Comparison of ENCODE assay signal across 26 cellular contexts in the genomic region with DNA sequence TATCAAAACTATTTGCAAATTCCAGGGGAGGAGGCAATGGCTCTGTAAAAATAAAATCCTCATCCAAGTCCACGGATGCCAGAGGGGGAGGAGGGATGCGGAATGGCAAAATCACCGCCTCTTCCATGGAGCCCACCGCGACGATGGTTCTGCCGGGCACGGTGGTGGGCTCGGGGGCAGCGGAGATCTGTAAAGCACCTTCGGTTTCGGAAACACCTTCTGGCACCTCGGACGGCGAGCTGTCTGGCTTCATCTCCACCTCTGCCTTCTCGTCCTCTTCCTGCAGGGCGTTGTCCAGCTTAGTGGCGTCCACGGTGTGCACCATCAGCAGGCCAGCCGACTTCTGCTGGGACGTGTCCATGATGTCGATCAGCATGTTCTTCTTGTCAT.
DNase-seq lines count a peak whose midpoint lies in the region; ATAC-seq and TF ChIP-seq lines count a peak whose summit lies in the region.
"Had no signal": no experiment of that assay in that cellular context is flagged by ENCODE, and none has a peak within 500 bp of the region (broad histone marks: within the 10 kb centered on the region; RNA-seq: fewer than 3 reads in every experiment).

No MANE protein-coding gene starts in this region.

- peaks cover 10% of the 10 kb centered on the region for H3K4me1 Mint-ChIP-seq in endodermal cell
- H3K4me1 Mint-ChIP-seq in neural progenitor cell: peaks cover 26% of the 10 kb centered on the region
- H3K4me1 Mint-ChIP-seq: CD4-positive, CD25-positive, alpha-beta regulatory T cell; CD8-positive, alpha-beta memory T cell had no signal

- intact Hi-C loops in Right ventricle myocardium superior (cut with DNase I): no loop called here
- intact Hi-C loops in right cardiac atrium (cut with DNase I): no loop called here
- intact Hi-C loops in PC-3 (cut with micrococcal nuclease): no loop called here
- intact Hi-C loops in psoas muscle (cut with DNase I): no loop called here

- H3K27me3 Mint-ChIP-seq in endodermal cell (ENCODE audit: insufficient read depth) (no peaks in the 10 kb centered on the region), neural progenitor cell (ENCODE audit: insufficient read depth, low read depth) (peaks cover 8% of the 10 kb centered on the region)
- H3K27me3 Mint-ChIP-seq: CD4-positive, CD25-positive, alpha-beta regulatory T cell had no signal

- 92% methylated on average over 22 of the region's 22 CpGs for WGBS in right cardiac atrium
- WGBS in endodermal cell (ENCODE audit: insufficient coverage in 1 of 2, insufficient read length in 1 of 2), 2 experiments: 94 to 95% methylated on average over 22 of the region's 22 CpGs
- WGBS in psoas muscle, 3 donors: 94 to 96% (median 95%) methylated on average over 22 of the region's 22 CpGs

- ATAC-seq in Right ventricle myocardium superior (ENCODE audit: poor library complexity) (no peak), right cardiac atrium (no peak), PC-3 (no peak), psoas muscle (no peak)
- ATAC-seq: GM12878 had no signal

- TSS peak; percentile 5 for BruUV-seq in PC-3 (replicated peaks; lab: Mats Ljungman, UMichigan)

- H3K36me3 ChIP-seq in PC-3 (ENCODE audit: low read depth, low read length): peaks cover 3% of the 10 kb centered on the region; the same call in 1 of the 2 replicates
- H3K36me3 ChIP-seq in endodermal cell (ENCODE audit: control insufficient read depth, insufficient read depth, low read length): no peaks in the 10 kb centered on the region
- no peaks in the 10 kb centered on the region for H3K36me3 ChIP-seq in neural progenitor cell
- no peaks in the 10 kb centered on the region for H3K36me3 ChIP-seq in psoas muscle (ENCODE audit: insufficient read depth in 1 of 2, low read depth in 1 of 2)
- H3K36me3 ChIP-seq: BE2C, BLaER1 had no signal

- CTCF ChIA-PET in PC-3 (lab: Charles Lee): no interaction called here

- H3K9me3 Mint-ChIP-seq in endodermal cell (peaks cover 6% of the 10 kb centered on the region), neural progenitor cell (peaks cover 6% of the 10 kb centered on the region)

- POLR2A ChIA-PET in PC-3 (lab: Charles Lee; ENCODE audit: unreplicated experiment): no interaction called here

- H3K9me3 ChIP-seq in right cardiac atrium (ENCODE audit: control insufficient read depth, low read length) (peaks cover 2% of the 10 kb centered on the region), PC-3 (ENCODE audit: low read length) (peaks cover 4% of the 10 kb centered on the region), endodermal cell (ENCODE audit: control insufficient read depth, low read length) (peaks cover 7% of the 10 kb centered on the region), neural progenitor cell (ENCODE audit: low read depth) (peaks cover 2% of the 10 kb centered on the region), psoas muscle (peaks cover 3% of the 10 kb centered on the region)

- H4K20me1 ChIP-seq in PC-3 (ENCODE audit: low read length) (no peaks in the 10 kb centered on the region), neural progenitor cell (ENCODE audit: low read depth) (no peaks in the 10 kb centered on the region)
- H4K20me1 ChIP-seq: BLaER1 had no signal

- TF ChIP-seq CTCF in PC-3 (conservative IDR thresholded peaks at IDR 0.05; ENCODE audit: low read depth, low read length): no peak
- no peak for TF ChIP-seq CTCF in endodermal cell (conservative IDR thresholded peaks at IDR 0.05)
- TF ChIP-seq CTCF in neural progenitor cell (IDR thresholded peaks at IDR 0.05): no peak
- TF ChIP-seq CTCF in psoas muscle (IDR thresholded peaks at IDR 0.05): no peak

- H3F3A ChIP-seq in PC-3 (ENCODE audit: low read length, unreplicated experiment) (no peaks in the 10 kb centered on the region), neural progenitor cell (ENCODE audit: low read depth) (no peaks in the 10 kb centered on the region)

- H3K9me2 ChIP-seq in PC-3 (replicated peaks; ENCODE audit: low read length): no peaks in the 10 kb centered on the region

- H3K4me1 ChIP-seq in right cardiac atrium (ENCODE audit: control insufficient read depth, insufficient read depth, low read length) (no peaks in the 10 kb centered on the region), PC-3 (ENCODE audit: insufficient read depth, low read length) (peaks cover 27% of the 10 kb centered on the region), endodermal cell (ENCODE audit: control insufficient read depth, insufficient read depth, low read length) (no peaks in the 10 kb centered on the region), neural progenitor cell (no peaks in the 10 kb centered on the region), psoas muscle (peaks cover 17% of the 10 kb centered on the region)
- H3K4me1 ChIP-seq: BE2C had no signal

- H3K4me3 Mint-ChIP-seq in endodermal cell (no peak overlapping the region), neural progenitor cell (no peak overlapping the region)
- H3K4me3 Mint-ChIP-seq: CD14-positive monocyte; CD4-positive, alpha-beta memory T cell; CD4-positive, CD25-positive, alpha-beta regulatory T cell; CD8-positive, alpha-beta memory T cell had no signal

- no peaks in the 10 kb centered on the region for H3K79me2 ChIP-seq in PC-3 (ENCODE audit: low read length)
- H3K79me2 ChIP-seq in neural progenitor cell (ENCODE audit: low read depth): no peaks in the 10 kb centered on the region

- H3K27me3 ChIP-seq in right cardiac atrium (ENCODE audit: control insufficient read depth, insufficient read depth) (no peaks in the 10 kb centered on the region), PC-3 (ENCODE audit: low read length) (no peaks in the 10 kb centered on the region), endodermal cell (ENCODE audit: control insufficient read depth, insufficient read depth, low read length, poor library complexity, severe bottlenecking) (no peaks in the 10 kb centered on the region), neural progenitor cell (no peaks in the 10 kb centered on the region), psoas muscle (ENCODE audit: insufficient read depth in 3 of 3, low read length in 2 of 3) (no peaks in the 10 kb centered on the region)
- H3K27me3 ChIP-seq: BE2C, BLaER1 had no signal

- H3K4me3 ChIP-seq in right cardiac atrium (ENCODE audit: low read length): no peak overlapping the region
- H3K4me3 ChIP-seq in PC-3 (ENCODE audit: low read length): no peak overlapping the region
- H3K4me3 ChIP-seq in endodermal cell (ENCODE audit: low read length): no peak overlapping the region
- H3K4me3 ChIP-seq in neural progenitor cell: no peak overlapping the region
- no peak overlapping the region for H3K4me3 ChIP-seq in psoas muscle
- H3K4me3 ChIP-seq: BLaER1, GM12878 had no signal

- H3K36me3 Mint-ChIP-seq in endodermal cell (ENCODE audit: low read depth) (peaks cover 32% of the 10 kb centered on the region), neural progenitor cell (peaks cover 8% of the 10 kb centered on the region)
- H3K36me3 Mint-ChIP-seq: CD14-positive monocyte; CD4-positive, alpha-beta memory T cell; CD4-positive, CD25-positive, alpha-beta regulatory T cell; CD8-positive, alpha-beta memory T cell had no signal

- no peak overlapping the region for H3K27ac ChIP-seq in right cardiac atrium (ENCODE audit: low read length)
- H3K27ac ChIP-seq in PC-3 (ENCODE audit: low read length): no peak overlapping the region
- no peak overlapping the region for H3K27ac ChIP-seq in endodermal cell (ENCODE audit: low read depth, low read length)
- no peak overlapping the region for H3K27ac ChIP-seq in neural progenitor cell
- H3K27ac ChIP-seq in psoas muscle: no peak overlapping the region
- no peak overlapping the region for H3K27ac ChIP-seq in substantia nigra (ENCODE audit: low read depth, low read length, poor library complexity, severe bottlenecking)
- H3K27ac ChIP-seq: BLaER1 had no signal

- DNase-seq in Right ventricle myocardium superior: peak; percentile 26
- DNase-seq in right cardiac atrium: no peak
- DNase-seq in PC-3: no peak
- no peak for DNase-seq in endodermal cell
- no peak for DNase-seq in neural progenitor cell (ENCODE audit: low spot score)
- DNase-seq in psoas muscle: no peak
- DNase-seq in HCEC 1CT: no peak
- DNase-seq in substantia nigra (lab: John Stamatoyannopoulos, UW): no peak
- DNase-seq: 8988T; ACHN; BE2C; C1 segment of cervical spinal cord; CD4-positive, alpha-beta memory T cell; CD4-positive, CD25-positive, alpha-beta regulatory T cell; CD8-positive, alpha-beta memory T cell; COR-L47; DMS 273 treated with DMSO at 0.1 percent for 48 hours; DMS153; DMS53; DMS79; DND-41; EL; GDM1 had no signal

- H3K27ac Mint-ChIP-seq in endodermal cell (peak overlapping the region; percentile 45), neural progenitor cell (peak overlapping the region; percentile 87)
- H3K27ac Mint-ChIP-seq: CD4-positive, alpha-beta memory T cell; CD4-positive, CD25-positive, alpha-beta regulatory T cell; CD8-positive, alpha-beta memory T cell had no signal

- H3K9ac ChIP-seq in PC-3 (ENCODE audit: low read length) (no peak overlapping the region), endodermal cell (ENCODE audit: extremely low read depth, low read length, poor library complexity, severe bottlenecking) (no peak overlapping the region), neural progenitor cell (no peak overlapping the region)
- H3K9ac ChIP-seq: BLaER1 had no signal

- H3K4me2 ChIP-seq in PC-3 (ENCODE audit: low read length) (no peak overlapping the region), neural progenitor cell (no peak overlapping the region)
- H3K4me2 ChIP-seq: BLaER1 had no signal

- H2AFZ ChIP-seq in PC-3 (ENCODE audit: low read length) (no peak overlapping the region), neural progenitor cell (replicated peaks) (no peak overlapping the region)
